8 cellular contexts compared by ENCODE assay signal in the genomic region with DNA sequence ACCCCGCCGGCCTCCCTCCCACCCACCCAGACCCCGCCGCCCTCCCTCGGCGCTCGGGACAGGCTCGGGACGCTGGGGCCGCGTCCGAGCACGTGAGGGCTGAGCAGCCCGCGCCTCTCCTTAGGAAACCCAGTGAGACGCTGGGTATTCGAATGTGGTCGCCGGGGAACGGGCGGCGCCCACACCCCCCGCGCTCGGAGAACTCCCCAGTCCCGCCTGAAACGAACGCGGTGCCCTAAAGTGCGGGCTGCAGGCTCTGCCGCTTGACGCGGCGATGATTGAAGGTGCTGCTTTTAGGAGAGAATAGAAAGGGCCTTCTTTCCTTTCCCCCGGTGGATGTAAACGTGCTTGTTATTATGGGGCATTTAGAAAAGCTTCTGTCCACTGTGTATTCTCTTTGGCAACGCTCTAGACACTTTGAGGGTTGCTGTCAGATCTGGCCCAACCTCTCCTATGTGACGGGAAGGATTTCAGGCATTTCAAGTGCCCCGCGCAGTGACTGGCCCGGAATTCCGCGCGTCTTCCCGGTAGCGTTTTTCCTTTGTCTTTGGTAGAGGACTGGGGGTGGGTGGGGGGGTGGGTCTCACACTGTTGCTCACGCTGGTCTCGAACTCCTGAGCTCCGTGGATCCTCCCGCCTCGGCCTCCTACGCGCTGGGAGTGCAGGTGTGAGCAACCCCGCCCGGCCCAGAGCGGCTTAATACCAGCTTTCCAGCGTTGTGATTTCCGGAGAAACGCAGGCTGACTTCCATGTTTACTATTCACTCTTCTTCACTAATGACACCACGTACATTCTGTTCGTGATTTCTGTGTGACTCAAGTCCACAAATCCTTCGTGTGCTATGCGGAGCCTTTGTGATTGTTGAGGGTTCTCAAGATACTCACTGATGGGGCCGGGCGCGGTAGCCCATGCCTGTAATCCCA. TPM values are rescaled to one million over a fixed set of nuclear protein-coding genes. Genes with fewer than 3 reads are reported as not detected.
A peak's percentile ranks its signal among the peaks of the same experiment; 100 is the strongest.
DNase-seq lines count a peak whose midpoint lies in the region; ATAC-seq and TF ChIP-seq lines count a peak whose summit lies in the region.

No MANE protein-coding gene starts in this region.

- H3K4me3 ChIP-seq in fibroblast of mammary gland (ENCODE audit: control insufficient read depth, low read depth, low read length) = peak overlapping the region; percentile 52
- H3K4me3 ChIP-seq in neuron (ENCODE audit: low read length) = peak overlapping the region; percentile 65

- DNase-seq in Caki2 (ENCODE audit: low read depth) (peak; percentile 58), NCI-H345 treated with DMSO at 0.1 percent for 48 hours (lab: John Stamatoyannopoulos, UW; ENCODE audit: unreplicated experiment) (peak; percentile 32), fibroblast of mammary gland (ENCODE audit: low read depth) (peak; percentile 72), medulla oblongata (ENCODE audit: extremely low spot score) (no peak)
- peak; percentile 59 to 64 for DNase-seq in activated T-cell treated with anti-CD3 and anti-CD28 coated beads, Interleukin-2, amount 50 U/mL, for 48 hours

- in situ Hi-C loops in Caki2 (cut with HindIII; ENCODE audit: low pct_unique_long_range_greater_than_20kb, low sequenced_read_pairs) = no loop called here

- H3K4me1 ChIP-seq in neuron (ENCODE audit: insufficient read depth, low read length) = peaks cover 5% of the 10 kb centered on the region

- ATAC-seq in GM21786 (IDR thresholded peaks at IDR 0.05; ENCODE audit: unreplicated experiment) = peak; percentile 11
- ATAC-seq in GM18517 (IDR thresholded peaks at IDR 0.05; ENCODE audit: unreplicated experiment) = no peak

- H2AFZ ChIP-seq in neuron (ENCODE audit: low read depth, low read length) = peak overlapping the region; percentile 80

- H3K27me3 ChIP-seq in neuron (ENCODE audit: insufficient read depth, low read length) = no peaks in the 10 kb centered on the region

- H3K36me3 ChIP-seq in neuron (ENCODE audit: insufficient read depth, low read length) = no peaks in the 10 kb centered on the region

- H3K9me3 ChIP-seq in neuron (ENCODE audit: low read length) = no peaks in the 10 kb centered on the region

- TF ChIP-seq CTCF in fibroblast of mammary gland (conservative IDR thresholded peaks at IDR 0.05; ENCODE audit: control insufficient read depth, insufficient read depth, low read depth, low read length) = no peak

RNA-seq across cellular contexts. Expression of a gene that starts 21.8 kb away (rescaled TPM):
- total RNA-seq in Caki2 (2014; rRNA removed; shearing (Covaris generic); ENCODE audit: low replicate concordance) = 22.3 and 24.2 TPM in 2 replicates

RNA-seq across cellular contexts. Expression of a gene that starts 39.2 kb away (rescaled TPM):
- total RNA-seq in Caki2 (2014; rRNA removed; shearing (Covaris generic); ENCODE audit: low replicate concordance) = 24.7 and 24.9 TPM in 2 replicates

RNA-seq across cellular contexts. Expression of a gene that starts 47.2 kb away (rescaled TPM):
- 107 and 131 TPM in 2 replicates for total RNA-seq in Caki2 (2014; rRNA removed; shearing (Covaris generic); ENCODE audit: low replicate concordance)
